In genomic region chr13:73429691-73430090, GRCh38 we compare ENCODE assay signal across 1 cellular context.
TF ChIP-seq lines count a peak whose summit lies in the region.

No MANE protein-coding gene starts in this region.

TF ChIP-seq in HepG2, 621 proteins besides CTCF, POLR2A, EP300 and RAD21 (continued from another document):
- TF ChIP-seq IRF9 (CRISPR knock-in tag; IDR thresholded peaks at IDR 0.05; ENCODE audit: borderline replicate concordance) (no peak), JUN (CRISPR knock-in tag; IDR thresholded peaks at IDR 0.05) (no peak), SCMH1 (CRISPR knock-in tag; IDR thresholded peaks at IDR 0.05; ENCODE audit: borderline replicate concordance) (no peak), ZNF792 (CRISPR knock-in tag; IDR thresholded peaks at IDR 0.05) (no peak), FOXP1 (IDR thresholded peaks at IDR 0.05) (no peak), FOXP1 (CRISPR knock-in tag; IDR thresholded peaks at IDR 0.05) (no peak), DNMT3B (CRISPR knock-in tag; conservative IDR thresholded peaks at IDR 0.05) (no peak), ISX (CRISPR knock-in tag; conservative IDR thresholded peaks at IDR 0.05) (no peak)
TF ChIP-seq in HepG2: peak in this region for 0.
